Comparison of ENCODE assay signal across 8 cellular contexts in the genomic region with DNA sequence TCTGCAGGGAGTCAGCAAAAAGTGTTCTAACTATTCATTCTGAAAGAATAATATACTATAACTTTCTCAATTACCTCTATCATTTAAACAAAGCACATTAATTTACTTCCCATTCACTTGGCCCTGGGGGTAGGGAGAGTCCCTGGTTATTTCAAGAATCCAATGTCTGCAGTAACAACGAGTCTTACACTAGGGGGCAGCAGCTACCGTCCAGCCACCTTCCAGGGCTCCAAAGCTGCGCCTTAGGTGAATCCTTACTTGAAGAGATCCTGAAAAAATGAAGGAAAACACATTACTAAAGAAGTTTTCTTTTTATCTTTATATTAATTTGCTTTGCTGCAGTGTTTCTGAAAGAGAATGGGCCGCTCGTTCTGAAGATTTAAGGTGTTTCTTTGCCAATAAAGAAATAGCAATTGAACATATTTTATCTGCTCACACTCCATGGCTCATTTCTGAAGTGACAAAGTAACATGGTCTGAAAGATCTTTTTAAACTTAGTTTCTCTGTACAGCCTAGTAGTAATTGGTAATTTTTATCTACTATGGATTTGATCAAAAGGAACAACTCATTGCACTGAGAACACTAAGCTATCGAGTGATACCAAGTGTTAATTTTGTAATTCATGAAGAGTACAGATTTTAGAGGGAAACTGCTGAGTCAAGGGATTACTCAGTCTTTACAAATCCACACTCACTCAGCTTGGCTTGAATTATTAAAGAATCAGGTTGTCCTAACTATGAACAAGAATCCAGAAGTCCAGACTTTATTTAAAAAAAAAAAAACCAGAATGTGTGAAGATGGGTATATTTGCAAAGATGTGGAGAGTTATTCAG. TPM values are rescaled to one million over a fixed set of nuclear protein-coding genes. Genes with fewer than 3 reads are reported as not detected.
A peak's percentile ranks its signal among the peaks of the same experiment; 100 is the strongest.
DNase-seq lines count a peak whose midpoint lies in the region; ATAC-seq and TF ChIP-seq lines count a peak whose summit lies in the region.

No MANE protein-coding gene starts in this region.

- peak; percentile 96 for TF ChIP-seq CTCF in BJ (IDR thresholded peaks at IDR 0.05; ENCODE audit: insufficient read depth, low read depth, low read length)
- peak; percentile 95 for TF ChIP-seq CTCF in PC-9 (conservative IDR thresholded peaks at IDR 0.05)
- TF ChIP-seq CTCF in neural cell (IDR thresholded peaks at IDR 0.05; ENCODE audit: poor library complexity, severe bottlenecking): peak; percentile 89
- peak; percentile 91 to 95 (median 94) for TF ChIP-seq CTCF in thyroid gland (IDR thresholded peaks at IDR 0.05)

- peak overlapping the region; percentile 61 for H2AFZ ChIP-seq in PC-9
- no peak overlapping the region for H2AFZ ChIP-seq in neural cell (ENCODE audit: low read depth, low read length)

- H3K4me1 ChIP-seq in PC-9 (replicated peaks; ENCODE audit: insufficient read depth): peaks cover 66% of the 10 kb centered on the region
- H3K4me1 ChIP-seq in thyroid gland: peaks cover 5 to 17% of the 10 kb centered on the region in 2 donors

- H3K27ac ChIP-seq in PC-9: peak overlapping the region; percentile 66
- H3K27ac ChIP-seq in neural cell (ENCODE audit: low read length): no peak overlapping the region
- H3K27ac ChIP-seq in thyroid gland: peak overlapping the region in 2 of 3 donors; percentile 54 to 72

- ATAC-seq in GM19372 (IDR thresholded peaks at IDR 0.05; ENCODE audit: low read depth, unreplicated experiment): peak; percentile 72

- peak; percentile 90 for TF ChIP-seq RAD21 in neural cell (conservative IDR thresholded peaks at IDR 0.05)

- H3K79me2 ChIP-seq in PC-9 (ENCODE audit: low read depth) (no peaks in the 10 kb centered on the region), neural cell (replicated peaks; ENCODE audit: insufficient read depth, low read length) (no peaks in the 10 kb centered on the region)

- intact Hi-C loops in PC-9 (cut with micrococcal nuclease; ENCODE audit: unreplicated experiment) (loop anchor here (1.0 to 10.0 kb wide), 7 partner anchors 22 to 842 kb away; a partner anchor contains a TSS), thyroid gland (cut with DNase I) (loop anchor here (10.0 kb wide), 2 partner anchors 308 to 558 kb away; no protein-coding TSS in a partner anchor)

- H3K27me3 ChIP-seq in BJ (ENCODE audit: control insufficient read depth, insufficient read depth, low read length) (no peaks in the 10 kb centered on the region), PC-9 (ENCODE audit: insufficient read depth, low read depth) (no peaks in the 10 kb centered on the region), neural cell (ENCODE audit: insufficient read depth, low read depth, low read length) (no peaks in the 10 kb centered on the region), thyroid gland (no peaks in the 10 kb centered on the region)

- no TSS peak for BruUV-seq in PC-9 (replicated peaks; lab: Mats Ljungman, UMichigan)

- POLR2A ChIA-PET in BJ (lab: Charles Lee) (interaction anchor here (0.6 kb wide), 1 partner anchor 535 kb away, joined by 3 read pairs; no protein-coding TSS in a partner anchor), PC-9 (lab: Charles Lee; ENCODE audit: unreplicated experiment) (interaction anchor here (0.7 kb wide), 1 partner anchor 177 kb away, joined by 5 read pairs; no protein-coding TSS in a partner anchor)

- H3F3A ChIP-seq in PC-9 (ENCODE audit: insufficient read depth, low read depth) (peaks cover 22% of the 10 kb centered on the region), neural cell (ENCODE audit: insufficient read depth, low read length, poor library complexity, severe bottlenecking) (no peaks in the 10 kb centered on the region)

- CTCF ChIA-PET in BJ (lab: Yijun Ruan, JAX): interaction anchor here (0.6 to 3.2 kb wide), 22 partner anchors 9 to 658 kb away, joined by 3 to 20 read pairs (median 4); no protein-coding TSS in a partner anchor
- CTCF ChIA-PET in PC-9 (lab: Charles Lee): interaction anchor here (0.5 to 1.6 kb wide), 11 partner anchors 17 to 1125 kb away, joined by 3 to 11 read pairs (median 4); no protein-coding TSS in a partner anchor

- TF ChIP-seq POLR2A in thyroid gland (IDR thresholded peaks at IDR 0.05): no peak

- H3K9ac ChIP-seq in neural cell (ENCODE audit: low read length): no peak overlapping the region

- H3K4me3 ChIP-seq in BJ (ENCODE audit: low read depth, low read length) (no peak overlapping the region), PC-9 (peak overlapping the region; percentile 12; the same call in 1 of the 2 replicates), neural cell (ENCODE audit: low read length) (no peak overlapping the region), thyroid gland (replicated peaks in 1 of 3) (no peak overlapping the region)

- 6 to 7% methylated on average over 6 of the region's 6 CpGs for WGBS in thyroid gland, 2 donors

- no peak for TF ChIP-seq EP300 in neural cell (conservative IDR thresholded peaks at IDR 0.05; ENCODE audit: poor library complexity, severe bottlenecking)

- H3K4me2 ChIP-seq in PC-9 (peak overlapping the region; percentile 60), neural cell (ENCODE audit: low read length) (no peak overlapping the region)

- no peaks in the 10 kb centered on the region for H4K20me1 ChIP-seq in PC-9 (ENCODE audit: insufficient read depth)
- no peaks in the 10 kb centered on the region for H4K20me1 ChIP-seq in neural cell (ENCODE audit: insufficient read depth)

- H3K9me2 ChIP-seq in PC-9 (ENCODE audit: insufficient read depth) (0 out of 2 replicates have a peak, but pooled peaks cover 6% of the 10 kb centered on the region), neural cell (ENCODE audit: insufficient read depth, low read length) (no peaks in the 10 kb centered on the region)

- DNase-seq in BJ (ENCODE audit: low read depth) (peak; percentile 25), HuH-7 (ENCODE audit: low spot score) (peak; percentile 63), PC-9 (peak; percentile 74 to 82), activated T-cell treated with anti-CD3 and anti-CD28 coated beads for 48 hours (ENCODE audit: low read depth) (peak; percentile 41), fibroblast of gingiva (ENCODE audit: low read depth) (peak; percentile 57), thyroid gland (peak; percentile 71 to 83)

- H3K36me3 ChIP-seq in BJ (ENCODE audit: control insufficient read depth, insufficient read depth, low read length) (no peaks in the 10 kb centered on the region), PC-9 (ENCODE audit: low read depth) (0 out of 2 replicates have a peak, but pooled peaks cover 3% of the 10 kb centered on the region), neural cell (ENCODE audit: insufficient read depth, low read length) (no peaks in the 10 kb centered on the region), thyroid gland (no peaks in the 10 kb centered on the region)

- H3K9me3 ChIP-seq in PC-9 (ENCODE audit: insufficient read depth, low read depth) (peaks cover 3% of the 10 kb centered on the region; the same call in 1 of the 2 replicates), neural cell (ENCODE audit: low read length) (no peaks in the 10 kb centered on the region), thyroid gland (no peaks in the 10 kb centered on the region)

TF ChIP-seq in neural cell, 6 proteins besides CTCF, POLR2A, EP300 and RAD21:
- TF ChIP-seq POLR2AphosphoS5 (IDR thresholded peaks at IDR 0.05) (no peak), TAF1 (IDR thresholded peaks at IDR 0.05; ENCODE audit: low read depth) (no peak), SMC3 (conservative IDR thresholded peaks at IDR 0.05; ENCODE audit: poor library complexity) (peak; percentile 84)

RNA-seq across cellular contexts. Expression of a gene that starts 27.6 kb away (rescaled TPM):
- 4.0 and 5.3 TPM in 2 replicates for polyA plus RNA-seq in BJ (2011; rRNA removed)
- polyA minus RNA-seq in BJ (2011; rRNA and poly(A)+ RNA removed): 1.2 and 1.5 TPM in 2 replicates
- 30.0 and 57.1 TPM in 2 replicates for total RNA-seq in PC-9 (2021)
- polyA plus RNA-seq in neural cell: 0.12 TPM in 1 of 2 replicates, not detected in the other
- polyA minus RNA-seq in neural cell: not detected in 2 replicates
- 10 to 100 TPM; 32.6 to 67.4 (median 34.3) TPM for total RNA-seq in thyroid gland

Comparison
In these comparisons a context has a peak if more than half of its experiments do, and no peak if none do; other contexts are left out.
1. DNase-seq: peak in every context shown above with its lines; median percentile 78 in PC-9; 77 in thyroid gland; 63 in HuH-7; 57 in fibroblast of gingiva; 41 in activated T-cell treated with anti-CD3 and anti-CD28 coated beads for 48 hours; 25 in BJ.